Comparison of ENCODE assay signal across 9 cellular contexts in genomic region chr3:46848271-46849097, GRCh38. TPM values are rescaled to one million over a fixed set of nuclear protein-coding genes. Genes with fewer than 3 reads are reported as not detected.
DNase-seq lines count a peak whose midpoint lies in the region; ATAC-seq and TF ChIP-seq lines count a peak whose summit lies in the region.
"Had no signal": no experiment of that assay in that cellular context is flagged by ENCODE, and none has a peak within 500 bp of the region (broad histone marks: within the 10 kb centered on the region; RNA-seq: fewer than 3 reads in every experiment).

No MANE protein-coding gene starts in this region.

- DNase-seq in MG63 (peak; percentile 50), chondrocyte (ENCODE audit: low spot score) (peak; percentile 59), mesothelial cell of epicardium (ENCODE audit: low spot score in 2 of 2, unreplicated experiment in 2 of 2) (peak in 1 of 2 experiments; percentile 45), substantia nigra (lab: John Stamatoyannopoulos, UW) (no peak), GM13976 (ENCODE audit: low spot score) (no peak)

- H3K9me2 ChIP-seq in DOHH2 (replicated peaks; ENCODE audit: control insufficient read depth, low read length), result no peaks in the 10 kb centered on the region

- in situ Hi-C loops in GM13976 (cut with MboI; ENCODE audit: low sequenced_read_pairs, unreplicated experiment), result no loop called here

- H3K27me3 Mint-ChIP-seq in chondrocyte (ENCODE audit: low read depth) (no peaks in the 10 kb centered on the region), mesothelial cell of epicardium (ENCODE audit: low read depth) (no peaks in the 10 kb centered on the region)

- H3K4me3 Mint-ChIP-seq in chondrocyte (ENCODE audit: unreplicated experiment) (no peak overlapping the region), mesothelial cell of epicardium (peak overlapping the region; percentile 32)

- H3K36me3 ChIP-seq in DOHH2 (ENCODE audit: control insufficient read depth, low read length) (no peaks in the 10 kb centered on the region), MG63 (no peaks in the 10 kb centered on the region)

- H3K9me3 ChIP-seq in DOHH2 (ENCODE audit: control insufficient read depth, insufficient read depth, low read length) (no peaks in the 10 kb centered on the region), MG63 (no peaks in the 10 kb centered on the region)

- TF ChIP-seq CTCF in DOHH2 (IDR thresholded peaks at IDR 0.05; ENCODE audit: low read depth, low read length, poor library complexity, severe bottlenecking) (peak; percentile 69), chondrocyte (IDR thresholded peaks at IDR 0.05) (peak; percentile 75), mesothelial cell of epicardium (IDR thresholded peaks at IDR 0.05; ENCODE audit: unreplicated experiment) (peak; percentile 38), GM13976 (IDR thresholded peaks at IDR 0.05; ENCODE audit: borderline replicate concordance, control extremely low read depth, extremely low read depth, insufficient read depth, missing control alignments) (no peak)

- no peak overlapping the region for H3K4me3 ChIP-seq in DOHH2 (ENCODE audit: low read length)
- H3K4me3 ChIP-seq in MG63, result no peak overlapping the region

- H4K20me1 ChIP-seq in DOHH2 (ENCODE audit: control insufficient read depth, insufficient read depth, low read depth, low read length), result no peaks in the 10 kb centered on the region

- H3K27ac Mint-ChIP-seq in chondrocyte (ENCODE audit: unreplicated experiment) (no peak overlapping the region), mesothelial cell of epicardium (peak overlapping the region; percentile 81)
- H3K27ac Mint-ChIP-seq: IgD-negative memory B cell had no signal

- peaks cover 17% of the 10 kb centered on the region for H3K4me1 ChIP-seq in DOHH2 (ENCODE audit: control insufficient read depth, low read length)

- ATAC-seq in HG03175 (IDR thresholded peaks at IDR 0.05; ENCODE audit: unreplicated experiment), result no peak
- ATAC-seq in HG02970 (IDR thresholded peaks at IDR 0.05; ENCODE audit: low FRiP score, unreplicated experiment), result no peak

- peaks cover 31% of the 10 kb centered on the region for H3K4me1 Mint-ChIP-seq in chondrocyte (ENCODE audit: low read depth)
- H3K4me1 Mint-ChIP-seq in mesothelial cell of epicardium, result peaks cover 60% of the 10 kb centered on the region

- no peak overlapping the region for H3K4me2 ChIP-seq in DOHH2 (ENCODE audit: low read length)

- no peak overlapping the region for H3K27ac ChIP-seq in DOHH2 (ENCODE audit: low read depth, low read length)
- no peak overlapping the region for H3K27ac ChIP-seq in substantia nigra (ENCODE audit: low read depth, low read length, poor library complexity, severe bottlenecking)

- H3K36me3 Mint-ChIP-seq in chondrocyte (ENCODE audit: low read depth) (no peaks in the 10 kb centered on the region), mesothelial cell of epicardium (peaks cover 4% of the 10 kb centered on the region)
- H3K36me3 Mint-ChIP-seq: IgD-negative memory B cell had no signal

- H3K9me3 Mint-ChIP-seq in chondrocyte (ENCODE audit: low read depth), result no peaks in the 10 kb centered on the region
- H3K9me3 Mint-ChIP-seq in mesothelial cell of epicardium, result peaks cover 3% of the 10 kb centered on the region
- H3K9me3 Mint-ChIP-seq: IgD-negative memory B cell had no signal

- H3K27me3 ChIP-seq in DOHH2 (ENCODE audit: control insufficient read depth, low read length) (peaks cover 12% of the 10 kb centered on the region), MG63 (no peaks in the 10 kb centered on the region)

- H3K79me2 ChIP-seq in DOHH2 (ENCODE audit: control insufficient read depth, low read length), result no peaks in the 10 kb centered on the region

- H3F3A ChIP-seq in DOHH2 (ENCODE audit: control insufficient read depth, insufficient read depth), result no peaks in the 10 kb centered on the region

RNA-seq across cellular contexts. Expression of gene MYL3, which starts 14.8 kb away (rescaled TPM):
- not detected in 2 replicates for total RNA-seq in MG63 (2014; rRNA removed; shearing (Covaris generic); ENCODE audit: low replicate concordance)
- total RNA-seq in chondrocyte (0.22 to 0.82 TPM in 2 of 3 replicates, not detected in the other), mesothelial cell of epicardium (5.2 to 6.8 TPM (median 5.3 TPM) in 3 replicates)

RNA-seq across cellular contexts. Expression of gene PTH1R, which starts 29.0 kb away (rescaled TPM):
- total RNA-seq in MG63 (2014; rRNA removed; shearing (Covaris generic); ENCODE audit: low replicate concordance), result not detected in 2 replicates
- total RNA-seq in chondrocyte, result 2.4 to 6.3 TPM (median 3.1 TPM) in 3 replicates
- total RNA-seq in mesothelial cell of epicardium, result 34.3 to 38.0 TPM (median 36.4 TPM) in 3 replicates

Comparison
In these comparisons a context has a peak if more than half of its experiments do, and no peak if none do; other contexts are left out.
1. DNase-seq: peak in MG63 (single experiment) and chondrocyte (single experiment); none in substantia nigra (0 of 49) and GM13976 (single experiment).